Comparison of ENCODE assay signal across 13 cellular contexts in genomic region chrX:46310815-46311497, GRCh38.
DNase-seq lines count a peak whose midpoint lies in the region; ATAC-seq and TF ChIP-seq lines count a peak whose summit lies in the region.
"Had no signal": no experiment of that assay in that cellular context is flagged by ENCODE, and none has a peak within 500 bp of the region (broad histone marks: within the 10 kb centered on the region; RNA-seq: fewer than 3 reads in every experiment).

No MANE protein-coding gene starts in this region.

- H3K27ac ChIP-seq in suprapubic skin: peak overlapping the region; percentile 45

- peak; percentile 81 for ATAC-seq in activated naive CD8-positive, alpha-beta T cell treated with anti-CD3 and anti-CD28 coated beads, Interleukin-2, amount 50 U/mL, for 24 hours
- ATAC-seq in HG02885 (IDR thresholded peaks at IDR 0.05; ENCODE audit: poor library complexity, unreplicated experiment) (peak; percentile 73), GM21576 (IDR thresholded peaks at IDR 0.05; ENCODE audit: unreplicated experiment) (no peak)
- ATAC-seq: K562; stimulated activated effector memory CD8-positive, alpha-beta T cell treated with anti-CD3 and anti-CD28 coated beads, Interleukin-12 subunit alpha, Interleukin-12 subunit beta, amount 100 ng/mL, for 72 hours had no signal

- peak overlapping the region; percentile 26 for H3K4me3 Mint-ChIP-seq in activated naive CD8-positive, alpha-beta T cell treated with anti-CD3 and anti-CD28 coated beads, Interleukin-2, amount 50 U/mL, for 24 hours
- H3K4me3 Mint-ChIP-seq in activated naive CD8-positive, alpha-beta T cell treated with anti-CD3 and anti-CD28 coated beads for 36 hours: no peak overlapping the region
- peak overlapping the region; percentile 16 for H3K4me3 Mint-ChIP-seq in T-helper 2 cell treated with Interferon-gamma antibody and Interleukin-4, amounts not matched to agents 5 μg/mL and 100 μg/mL, for 36 hours
- H3K4me3 Mint-ChIP-seq: activated B cell treated with CpG ODN at 0.5 μM for 24 hours; activated naive CD4-positive, alpha-beta T cell treated with anti-CD3 and anti-CD28 coated beads, Interleukin-2, amount 50 U/mL, for 24 hours; dendritic cell treated with granulocyte-macrophage colony-stimulating factor and Interleukin-4, amounts not matched to agents 40 ng/mL and 50 ng/mL, for 4 days; stimulated activated effector memory CD8-positive, alpha-beta T cell treated with anti-CD3 and anti-CD28 coated beads, Interleukin-12 subunit alpha, Interleukin-12 subunit beta, amount 100 ng/mL, for 72 hours had no signal

- H3K4me3 ChIP-seq in suprapubic skin: no peak overlapping the region
- H3K4me3 ChIP-seq: K562 had no signal

- no peak for TF ChIP-seq EP300 in suprapubic skin (IDR thresholded peaks at IDR 0.05)

- H3K36me3 ChIP-seq in suprapubic skin: no peaks in the 10 kb centered on the region

- no peaks in the 10 kb centered on the region for H3K27me3 ChIP-seq in suprapubic skin

- H3K36me3 Mint-ChIP-seq in activated naive CD8-positive, alpha-beta T cell treated with anti-CD3 and anti-CD28 coated beads, Interleukin-2, amount 50 U/mL, for 24 hours (ENCODE audit: low read depth): no peaks in the 10 kb centered on the region
- H3K36me3 Mint-ChIP-seq in activated naive CD8-positive, alpha-beta T cell treated with anti-CD3 and anti-CD28 coated beads for 36 hours: no peaks in the 10 kb centered on the region
- H3K36me3 Mint-ChIP-seq in T-helper 2 cell treated with Interferon-gamma antibody and Interleukin-4, amounts not matched to agents 5 μg/mL and 100 μg/mL, for 36 hours (ENCODE audit: low read depth): no peaks in the 10 kb centered on the region
- H3K36me3 Mint-ChIP-seq: activated naive CD4-positive, alpha-beta T cell treated with anti-CD3 and anti-CD28 coated beads, Interleukin-2, amount 50 U/mL, for 24 hours; stimulated activated effector memory CD8-positive, alpha-beta T cell treated with anti-CD3 and anti-CD28 coated beads, Interleukin-12 subunit alpha, Interleukin-12 subunit beta, amount 100 ng/mL, for 72 hours had no signal

- DNase-seq in activated naive CD8-positive, alpha-beta T cell treated with anti-CD3 and anti-CD28 coated beads, Interleukin-2, amount 50 U/mL, for 24 hours: no peak
- no peak for DNase-seq in activated naive CD8-positive, alpha-beta T cell treated with anti-CD3 and anti-CD28 coated beads for 36 hours
- DNase-seq in T-helper 2 cell treated with Interferon-gamma antibody and Interleukin-4, amounts not matched to agents 5 μg/mL and 100 μg/mL, for 36 hours (ENCODE audit: low spot score): no peak
- no peak for DNase-seq in suprapubic skin (ENCODE audit: low spot score in 2 of 2)
- DNase-seq in NCI-H1105 (lab: John Stamatoyannopoulos, UW): no peak
- DNase-seq in GM20000 (ENCODE audit: low spot score): no peak
- DNase-seq: activated B cell treated with CpG ODN at 0.5 μM for 24 hours had no signal

- no peak for TF ChIP-seq POLR2A in suprapubic skin (IDR thresholded peaks at IDR 0.05)

- H3K27ac Mint-ChIP-seq in activated naive CD8-positive, alpha-beta T cell treated with anti-CD3 and anti-CD28 coated beads, Interleukin-2, amount 50 U/mL, for 24 hours: peak overlapping the region; percentile 59
- H3K27ac Mint-ChIP-seq in activated naive CD8-positive, alpha-beta T cell treated with anti-CD3 and anti-CD28 coated beads for 36 hours: no peak overlapping the region
- H3K27ac Mint-ChIP-seq in T-helper 2 cell treated with Interferon-gamma antibody and Interleukin-4, amounts not matched to agents 5 μg/mL and 100 μg/mL, for 36 hours: no peak overlapping the region
- H3K27ac Mint-ChIP-seq: activated B cell treated with CpG ODN at 0.5 μM for 24 hours; activated naive CD4-positive, alpha-beta T cell treated with anti-CD3 and anti-CD28 coated beads, Interleukin-2, amount 50 U/mL, for 24 hours; dendritic cell treated with granulocyte-macrophage colony-stimulating factor and Interleukin-4, amounts not matched to agents 40 ng/mL and 50 ng/mL, for 4 days; stimulated activated effector memory CD8-positive, alpha-beta T cell treated with anti-CD3 and anti-CD28 coated beads, Interleukin-12 subunit alpha, Interleukin-12 subunit beta, amount 100 ng/mL, for 72 hours had no signal

- H3K9me3 Mint-ChIP-seq in activated naive CD8-positive, alpha-beta T cell treated with anti-CD3 and anti-CD28 coated beads, Interleukin-2, amount 50 U/mL, for 24 hours: no peaks in the 10 kb centered on the region
- peaks cover 3% of the 10 kb centered on the region for H3K9me3 Mint-ChIP-seq in activated naive CD8-positive, alpha-beta T cell treated with anti-CD3 and anti-CD28 coated beads for 36 hours
- peaks cover 4% of the 10 kb centered on the region for H3K9me3 Mint-ChIP-seq in T-helper 2 cell treated with Interferon-gamma antibody and Interleukin-4, amounts not matched to agents 5 μg/mL and 100 μg/mL, for 36 hours
- H3K9me3 Mint-ChIP-seq: activated B cell treated with CpG ODN at 0.5 μM for 24 hours; activated naive CD4-positive, alpha-beta T cell treated with anti-CD3 and anti-CD28 coated beads, Interleukin-2, amount 50 U/mL, for 24 hours; stimulated activated effector memory CD8-positive, alpha-beta T cell treated with anti-CD3 and anti-CD28 coated beads, Interleukin-12 subunit alpha, Interleukin-12 subunit beta, amount 100 ng/mL, for 72 hours had no signal

- H3K9me3 ChIP-seq in suprapubic skin: no peaks in the 10 kb centered on the region

- WGBS in suprapubic skin: 37% methylated on average over 4 of the region's 4 CpGs

- H3K27me3 Mint-ChIP-seq in activated naive CD8-positive, alpha-beta T cell treated with anti-CD3 and anti-CD28 coated beads, Interleukin-2, amount 50 U/mL, for 24 hours: no peaks in the 10 kb centered on the region
- no peaks in the 10 kb centered on the region for H3K27me3 Mint-ChIP-seq in activated naive CD8-positive, alpha-beta T cell treated with anti-CD3 and anti-CD28 coated beads for 36 hours
- H3K27me3 Mint-ChIP-seq in T-helper 2 cell treated with Interferon-gamma antibody and Interleukin-4, amounts not matched to agents 5 μg/mL and 100 μg/mL, for 36 hours (ENCODE audit: low read depth): no peaks in the 10 kb centered on the region
- H3K27me3 Mint-ChIP-seq: activated B cell treated with CpG ODN at 0.5 μM for 24 hours; activated naive CD4-positive, alpha-beta T cell treated with anti-CD3 and anti-CD28 coated beads, Interleukin-2, amount 50 U/mL, for 24 hours; dendritic cell treated with granulocyte-macrophage colony-stimulating factor and Interleukin-4, amounts not matched to agents 40 ng/mL and 50 ng/mL, for 4 days had no signal

- H3K4me1 Mint-ChIP-seq in activated naive CD8-positive, alpha-beta T cell treated with anti-CD3 and anti-CD28 coated beads, Interleukin-2, amount 50 U/mL, for 24 hours: peaks cover 15% of the 10 kb centered on the region
- H3K4me1 Mint-ChIP-seq in activated naive CD8-positive, alpha-beta T cell treated with anti-CD3 and anti-CD28 coated beads for 36 hours: peaks cover 5% of the 10 kb centered on the region
- peaks cover 4% of the 10 kb centered on the region for H3K4me1 Mint-ChIP-seq in T-helper 2 cell treated with Interferon-gamma antibody and Interleukin-4, amounts not matched to agents 5 μg/mL and 100 μg/mL, for 36 hours (ENCODE audit: low read depth)
- H3K4me1 Mint-ChIP-seq: activated B cell treated with CpG ODN at 0.5 μM for 24 hours; stimulated activated effector memory CD8-positive, alpha-beta T cell treated with anti-CD3 and anti-CD28 coated beads, Interleukin-12 subunit alpha, Interleukin-12 subunit beta, amount 100 ng/mL, for 72 hours had no signal

- peaks cover 3% of the 10 kb centered on the region for H3K4me1 ChIP-seq in suprapubic skin

- TF ChIP-seq CTCF in suprapubic skin (IDR thresholded peaks at IDR 0.05): no peak
- TF ChIP-seq CTCF in GM20000 (IDR thresholded peaks at IDR 0.05; ENCODE audit: extremely low read depth, missing control alignments): no peak
